Comparison of ENCODE assay signal across 3 cellular contexts in the genomic region with DNA sequence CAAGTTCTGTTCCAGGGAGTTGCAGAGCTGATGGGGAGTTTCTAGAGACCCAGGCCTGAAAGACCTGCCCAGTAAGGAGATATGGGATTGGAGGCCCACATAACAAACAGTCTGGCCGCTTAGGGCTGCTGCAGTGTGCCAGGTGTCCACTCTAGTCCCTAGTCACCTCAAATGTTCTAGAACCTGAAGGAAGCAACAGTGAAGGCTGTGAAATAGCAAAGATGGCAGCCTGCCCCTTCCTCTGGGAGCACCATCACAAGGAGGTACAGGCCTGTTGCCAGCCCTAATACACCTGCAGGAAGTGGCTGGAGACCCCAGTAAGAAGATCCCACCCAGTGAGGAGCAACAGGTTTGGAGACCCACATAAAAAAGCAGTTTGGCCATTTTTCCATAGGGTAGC.
"Had no signal": no experiment of that assay in that cellular context is flagged by ENCODE, and none has a peak within 500 bp of the region (broad histone marks: within the 10 kb centered on the region; RNA-seq: fewer than 3 reads in every experiment).

No MANE protein-coding gene starts in this region.

- ATAC-seq: GM12878 had no signal

- DNase-seq: GDM1, GF-D8 had no signal
